ENCODE assay signal across 1 cellular context in the genomic region with DNA sequence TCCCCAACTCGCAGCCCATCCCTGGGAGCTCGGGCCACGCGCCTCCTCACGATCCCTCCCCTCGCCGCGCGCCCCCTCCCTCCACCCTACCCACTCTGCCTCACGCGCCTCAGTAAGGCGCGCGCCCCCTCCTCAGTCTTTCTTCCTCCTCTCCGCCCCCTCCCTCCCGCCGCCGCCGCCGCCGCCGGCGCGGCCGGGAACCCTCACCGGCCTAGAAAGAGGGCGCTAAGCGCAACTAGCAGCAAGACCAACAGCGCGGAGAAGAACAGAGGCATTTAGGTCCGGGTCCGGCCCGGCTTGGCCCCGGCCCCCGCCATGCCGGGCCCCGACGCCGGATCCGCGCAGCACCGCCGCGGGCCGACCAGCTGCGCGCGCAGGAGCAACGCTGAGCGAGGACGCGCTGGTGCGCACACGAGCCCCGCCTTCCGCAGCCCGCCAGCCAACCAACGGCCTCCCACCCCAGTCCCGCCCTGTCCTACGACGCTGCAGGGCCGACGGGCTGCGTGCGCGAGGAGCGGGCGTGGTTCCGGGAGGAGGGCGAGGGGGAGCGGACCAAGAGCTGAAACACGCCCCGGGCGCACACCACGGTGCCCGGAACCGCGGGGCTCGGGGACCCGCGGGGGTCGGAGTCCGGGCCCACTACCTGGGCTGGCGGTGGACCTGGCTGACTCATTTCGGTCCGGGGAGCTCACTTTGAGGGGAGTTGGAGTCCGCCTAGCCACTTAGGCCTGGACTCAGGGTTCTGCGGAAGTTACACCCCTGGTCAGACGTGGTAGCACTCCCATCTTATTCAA.
A peak's percentile ranks its signal among the peaks of the same experiment; 100 is the strongest.
TF ChIP-seq lines count a peak whose summit lies in the region.

A gene (minus strand): TSS at position 377 of the 794 bp plus-strand sequence. CDS start 102 bp downstream, at position 275.

TF ChIP-seq in K562, 482 proteins besides CTCF, POLR2A, EP300 and RAD21 (continued from another document and continues in another):
- TF ChIP-seq, protein P1, sequence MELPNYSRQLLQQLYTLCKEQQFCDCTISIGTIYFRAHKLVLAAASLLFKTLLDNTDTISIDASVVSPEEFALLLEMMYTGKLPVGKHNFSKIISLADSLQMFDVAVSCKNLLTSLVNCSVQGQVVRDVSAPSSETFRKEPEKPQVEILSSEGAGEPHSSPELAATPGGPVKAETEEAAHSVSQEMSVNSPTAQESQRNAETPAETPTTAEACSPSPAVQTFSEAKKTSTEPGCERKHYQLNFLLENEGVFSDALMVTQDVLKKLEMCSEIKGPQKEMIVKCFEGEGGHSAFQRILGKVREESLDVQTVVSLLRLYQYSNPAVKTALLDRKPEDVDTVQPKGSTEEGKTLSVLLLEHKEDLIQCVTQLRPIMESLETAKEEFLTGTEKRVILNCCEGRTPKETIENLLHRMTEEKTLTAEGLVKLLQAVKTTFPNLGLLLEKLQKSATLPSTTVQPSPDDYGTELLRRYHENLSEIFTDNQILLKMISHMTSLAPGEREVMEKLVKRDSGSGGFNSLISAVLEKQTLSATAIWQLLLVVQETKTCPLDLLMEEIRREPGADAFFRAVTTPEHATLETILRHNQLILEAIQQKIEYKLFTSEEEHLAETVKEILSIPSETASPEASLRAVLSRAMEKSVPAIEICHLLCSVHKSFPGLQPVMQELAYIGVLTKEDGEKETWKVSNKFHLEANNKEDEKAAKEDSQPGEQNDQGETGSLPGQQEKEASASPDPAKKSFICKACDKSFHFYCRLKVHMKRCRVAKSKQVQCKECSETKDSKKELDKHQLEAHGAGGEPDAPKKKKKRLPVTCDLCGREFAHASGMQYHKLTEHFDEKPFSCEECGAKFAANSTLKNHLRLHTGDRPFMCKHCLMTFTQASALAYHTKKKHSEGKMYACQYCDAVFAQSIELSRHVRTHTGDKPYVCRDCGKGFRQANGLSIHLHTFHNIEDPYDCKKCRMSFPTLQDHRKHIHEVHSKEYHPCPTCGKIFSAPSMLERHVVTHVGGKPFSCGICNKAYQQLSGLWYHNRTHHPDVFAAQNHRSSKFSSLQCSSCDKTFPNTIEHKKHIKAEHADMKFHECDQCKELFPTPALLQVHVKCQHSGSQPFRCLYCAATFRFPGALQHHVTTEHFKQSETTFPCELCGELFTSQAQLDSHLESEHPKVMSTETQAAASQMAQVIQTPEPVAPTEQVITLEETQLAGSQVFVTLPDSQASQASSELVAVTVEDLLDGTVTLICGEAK (IDR thresholded peaks at IDR 0.05) = peak; percentile 88
- TF ChIP-seq, protein P1 (CRISPR knock-in tag; IDR thresholded peaks at IDR 0.05) = no peak
- TF ChIP-seq ZNF830 (CRISPR knock-in tag; IDR thresholded peaks at IDR 0.05) (no peak), ETV5 (CRISPR knock-in tag; IDR thresholded peaks at IDR 0.05; ENCODE audit: low read depth) (peak; percentile 56; the same call in 1 of the 2 replicates), ZNF431 (CRISPR knock-in tag; IDR thresholded peaks at IDR 0.05) (no peak), SAFB (IDR thresholded peaks at IDR 0.05; ENCODE audit: borderline replicate concordance, low read depth, low read length) (peak; percentile 36; the same call in 1 of the 2 replicates), ELF1 (tag; IDR thresholded peaks at IDR 0.05) (0 out of 2 replicates have a peak, but pooled peaks have one; percentile 59), SRSF7 (optimal IDR thresholded peaks at IDR 0.05; ENCODE audit: low read depth, low read length) (no peak), ZNF778 (CRISPR knock-in tag; IDR thresholded peaks at IDR 0.05) (no peak), ILK (tag; IDR thresholded peaks at IDR 0.05; ENCODE audit: borderline replicate concordance, low read depth) (no peak), TRIM24 (IDR thresholded peaks at IDR 0.05) (peak in 1 of 2 experiments; percentile 83; a peak in 2 of 4 replicates), SMAD2 (IDR thresholded peaks at IDR 0.05; ENCODE audit: low read depth, low read length) (no peak), HMGN3 (IDR thresholded peaks at IDR 0.05; ENCODE audit: borderline replicate concordance, extremely low read depth, insufficient read length, low read depth, low read length) (peak; percentile 91), MCM2 (IDR thresholded peaks at IDR 0.05; ENCODE audit: low read depth) (no peak), U2AF2 (optimal IDR thresholded peaks at IDR 0.05; ENCODE audit: low read depth, low read length) (no peak), ZNF445 (CRISPR knock-in tag; IDR thresholded peaks at IDR 0.05; ENCODE audit: low read depth) (no peak), TAF1 (IDR thresholded peaks at IDR 0.05; ENCODE audit: control insufficient read depth, extremely low read depth, insufficient read depth, low read length, severe bottlenecking) (peak; percentile 86), MAFK (IDR thresholded peaks at IDR 0.05; ENCODE audit: low read length) (no peak), GABPB2 (CRISPR knock-in tag; conservative IDR thresholded peaks at IDR 0.05) (no peak), HCFC1 (IDR thresholded peaks at IDR 0.05; ENCODE audit: low read depth, low read length) (peak; percentile 70), CHD2 (IDR thresholded peaks at IDR 0.05; ENCODE audit: low read depth, low read length) (no peak; the same call in 1 of the 2 replicates), RAD51 (IDR thresholded peaks at IDR 0.05; ENCODE audit: borderline replicate concordance, low read depth) (peak; percentile 17; the same call in 1 of the 2 replicates), ZNF133 (CRISPR knock-in tag; IDR thresholded peaks at IDR 0.05) (no peak), POLR2AphosphoS5 (IDR thresholded peaks at IDR 0.05; ENCODE audit: control insufficient read depth, insufficient read depth, low read depth, low read length) (peak; percentile 70), TEAD1 (CRISPR knock-in tag; IDR thresholded peaks at IDR 0.05) (peak in 1 of 2 experiments; percentile 68; a peak in 1 of 4 replicates), SMAD3 (CRISPR knock-in tag; conservative IDR thresholded peaks at IDR 0.05) (0 out of 2 replicates have a peak, but pooled peaks have one; percentile 41), NONO (IDR thresholded peaks at IDR 0.05; ENCODE audit: low read depth in 2 of 2, low read length in 1 of 2) (peak in 1 of 2 experiments; percentile 56; a peak in 2 of 4 replicates), RBBP5 (IDR thresholded peaks at IDR 0.05; ENCODE audit: borderline replicate concordance, insufficient read depth, low read length, poor library complexity, severe bottlenecking) (peak; percentile 64), NEUROD1 (IDR thresholded peaks at IDR 0.05; ENCODE audit: borderline replicate concordance, low read depth, low read length, partially characterized antibody) (peak; percentile 85), HNRNPK (IDR thresholded peaks at IDR 0.05; ENCODE audit: low read depth, low read length, poor library complexity, severe bottlenecking) (no peak), NCOA1 (IDR thresholded peaks at IDR 0.05; ENCODE audit: low read depth) (peak; percentile 78; the same call in 1 of the 2 replicates), ETV1 (tag; conservative IDR thresholded peaks at IDR 0.05; ENCODE audit: low read depth) (peak; percentile 57; the same call in 1 of the 2 replicates), C11orf30 (IDR thresholded peaks at IDR 0.05; ENCODE audit: low read depth) (peak; percentile 86)
- TF ChIP-seq, protein P2, sequence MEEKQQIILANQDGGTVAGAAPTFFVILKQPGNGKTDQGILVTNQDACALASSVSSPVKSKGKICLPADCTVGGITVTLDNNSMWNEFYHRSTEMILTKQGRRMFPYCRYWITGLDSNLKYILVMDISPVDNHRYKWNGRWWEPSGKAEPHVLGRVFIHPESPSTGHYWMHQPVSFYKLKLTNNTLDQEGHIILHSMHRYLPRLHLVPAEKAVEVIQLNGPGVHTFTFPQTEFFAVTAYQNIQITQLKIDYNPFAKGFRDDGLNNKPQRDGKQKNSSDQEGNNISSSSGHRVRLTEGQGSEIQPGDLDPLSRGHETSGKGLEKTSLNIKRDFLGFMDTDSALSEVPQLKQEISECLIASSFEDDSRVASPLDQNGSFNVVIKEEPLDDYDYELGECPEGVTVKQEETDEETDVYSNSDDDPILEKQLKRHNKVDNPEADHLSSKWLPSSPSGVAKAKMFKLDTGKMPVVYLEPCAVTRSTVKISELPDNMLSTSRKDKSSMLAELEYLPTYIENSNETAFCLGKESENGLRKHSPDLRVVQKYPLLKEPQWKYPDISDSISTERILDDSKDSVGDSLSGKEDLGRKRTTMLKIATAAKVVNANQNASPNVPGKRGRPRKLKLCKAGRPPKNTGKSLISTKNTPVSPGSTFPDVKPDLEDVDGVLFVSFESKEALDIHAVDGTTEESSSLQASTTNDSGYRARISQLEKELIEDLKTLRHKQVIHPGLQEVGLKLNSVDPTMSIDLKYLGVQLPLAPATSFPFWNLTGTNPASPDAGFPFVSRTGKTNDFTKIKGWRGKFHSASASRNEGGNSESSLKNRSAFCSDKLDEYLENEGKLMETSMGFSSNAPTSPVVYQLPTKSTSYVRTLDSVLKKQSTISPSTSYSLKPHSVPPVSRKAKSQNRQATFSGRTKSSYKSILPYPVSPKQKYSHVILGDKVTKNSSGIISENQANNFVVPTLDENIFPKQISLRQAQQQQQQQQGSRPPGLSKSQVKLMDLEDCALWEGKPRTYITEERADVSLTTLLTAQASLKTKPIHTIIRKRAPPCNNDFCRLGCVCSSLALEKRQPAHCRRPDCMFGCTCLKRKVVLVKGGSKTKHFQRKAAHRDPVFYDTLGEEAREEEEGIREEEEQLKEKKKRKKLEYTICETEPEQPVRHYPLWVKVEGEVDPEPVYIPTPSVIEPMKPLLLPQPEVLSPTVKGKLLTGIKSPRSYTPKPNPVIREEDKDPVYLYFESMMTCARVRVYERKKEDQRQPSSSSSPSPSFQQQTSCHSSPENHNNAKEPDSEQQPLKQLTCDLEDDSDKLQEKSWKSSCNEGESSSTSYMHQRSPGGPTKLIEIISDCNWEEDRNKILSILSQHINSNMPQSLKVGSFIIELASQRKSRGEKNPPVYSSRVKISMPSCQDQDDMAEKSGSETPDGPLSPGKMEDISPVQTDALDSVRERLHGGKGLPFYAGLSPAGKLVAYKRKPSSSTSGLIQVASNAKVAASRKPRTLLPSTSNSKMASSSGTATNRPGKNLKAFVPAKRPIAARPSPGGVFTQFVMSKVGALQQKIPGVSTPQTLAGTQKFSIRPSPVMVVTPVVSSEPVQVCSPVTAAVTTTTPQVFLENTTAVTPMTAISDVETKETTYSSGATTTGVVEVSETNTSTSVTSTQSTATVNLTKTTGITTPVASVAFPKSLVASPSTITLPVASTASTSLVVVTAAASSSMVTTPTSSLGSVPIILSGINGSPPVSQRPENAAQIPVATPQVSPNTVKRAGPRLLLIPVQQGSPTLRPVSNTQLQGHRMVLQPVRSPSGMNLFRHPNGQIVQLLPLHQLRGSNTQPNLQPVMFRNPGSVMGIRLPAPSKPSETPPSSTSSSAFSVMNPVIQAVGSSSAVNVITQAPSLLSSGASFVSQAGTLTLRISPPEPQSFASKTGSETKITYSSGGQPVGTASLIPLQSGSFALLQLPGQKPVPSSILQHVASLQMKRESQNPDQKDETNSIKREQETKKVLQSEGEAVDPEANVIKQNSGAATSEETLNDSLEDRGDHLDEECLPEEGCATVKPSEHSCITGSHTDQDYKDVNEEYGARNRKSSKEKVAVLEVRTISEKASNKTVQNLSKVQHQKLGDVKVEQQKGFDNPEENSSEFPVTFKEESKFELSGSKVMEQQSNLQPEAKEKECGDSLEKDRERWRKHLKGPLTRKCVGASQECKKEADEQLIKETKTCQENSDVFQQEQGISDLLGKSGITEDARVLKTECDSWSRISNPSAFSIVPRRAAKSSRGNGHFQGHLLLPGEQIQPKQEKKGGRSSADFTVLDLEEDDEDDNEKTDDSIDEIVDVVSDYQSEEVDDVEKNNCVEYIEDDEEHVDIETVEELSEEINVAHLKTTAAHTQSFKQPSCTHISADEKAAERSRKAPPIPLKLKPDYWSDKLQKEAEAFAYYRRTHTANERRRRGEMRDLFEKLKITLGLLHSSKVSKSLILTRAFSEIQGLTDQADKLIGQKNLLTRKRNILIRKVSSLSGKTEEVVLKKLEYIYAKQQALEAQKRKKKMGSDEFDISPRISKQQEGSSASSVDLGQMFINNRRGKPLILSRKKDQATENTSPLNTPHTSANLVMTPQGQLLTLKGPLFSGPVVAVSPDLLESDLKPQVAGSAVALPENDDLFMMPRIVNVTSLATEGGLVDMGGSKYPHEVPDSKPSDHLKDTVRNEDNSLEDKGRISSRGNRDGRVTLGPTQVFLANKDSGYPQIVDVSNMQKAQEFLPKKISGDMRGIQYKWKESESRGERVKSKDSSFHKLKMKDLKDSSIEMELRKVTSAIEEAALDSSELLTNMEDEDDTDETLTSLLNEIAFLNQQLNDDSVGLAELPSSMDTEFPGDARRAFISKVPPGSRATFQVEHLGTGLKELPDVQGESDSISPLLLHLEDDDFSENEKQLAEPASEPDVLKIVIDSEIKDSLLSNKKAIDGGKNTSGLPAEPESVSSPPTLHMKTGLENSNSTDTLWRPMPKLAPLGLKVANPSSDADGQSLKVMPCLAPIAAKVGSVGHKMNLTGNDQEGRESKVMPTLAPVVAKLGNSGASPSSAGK (IDR thresholded peaks at IDR 0.05) = peak; percentile 46; the same call in 1 of the 2 replicates
- TF ChIP-seq, protein P3, sequence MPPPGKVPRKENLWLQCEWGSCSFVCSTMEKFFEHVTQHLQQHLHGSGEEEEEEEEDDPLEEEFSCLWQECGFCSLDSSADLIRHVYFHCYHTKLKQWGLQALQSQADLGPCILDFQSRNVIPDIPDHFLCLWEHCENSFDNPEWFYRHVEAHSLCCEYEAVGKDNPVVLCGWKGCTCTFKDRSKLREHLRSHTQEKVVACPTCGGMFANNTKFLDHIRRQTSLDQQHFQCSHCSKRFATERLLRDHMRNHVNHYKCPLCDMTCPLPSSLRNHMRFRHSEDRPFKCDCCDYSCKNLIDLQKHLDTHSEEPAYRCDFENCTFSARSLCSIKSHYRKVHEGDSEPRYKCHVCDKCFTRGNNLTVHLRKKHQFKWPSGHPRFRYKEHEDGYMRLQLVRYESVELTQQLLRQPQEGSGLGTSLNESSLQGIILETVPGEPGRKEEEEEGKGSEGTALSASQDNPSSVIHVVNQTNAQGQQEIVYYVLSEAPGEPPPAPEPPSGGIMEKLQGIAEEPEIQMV (tag; conservative IDR thresholded peaks at IDR 0.05; ENCODE audit: low read depth) = no peak
